Comparison of ENCODE assay signal across 23 cellular contexts in the genomic region with DNA sequence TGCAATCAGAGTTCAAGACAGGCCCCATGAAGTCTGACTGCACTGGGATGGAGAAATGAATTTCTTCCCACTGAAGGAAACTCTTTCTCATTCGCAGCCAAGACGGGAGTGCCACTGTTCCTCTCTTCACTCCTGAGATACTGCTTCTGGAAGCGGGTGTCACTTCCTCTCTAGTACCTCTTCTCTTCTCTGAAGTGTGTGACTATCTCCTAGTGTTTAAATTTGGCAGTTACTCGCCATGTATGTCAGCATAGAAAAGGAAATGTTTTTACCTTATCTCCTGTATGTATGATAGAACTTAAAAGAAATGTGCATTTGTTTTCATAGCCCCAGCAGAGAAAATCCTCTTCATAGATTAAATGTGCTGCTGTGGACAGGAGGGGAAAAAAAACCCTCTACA.
"Had no signal": no experiment of that assay in that cellular context is flagged by ENCODE, and none has a peak within 500 bp of the region (broad histone marks: within the 10 kb centered on the region; RNA-seq: fewer than 3 reads in every experiment).

No MANE protein-coding gene starts in this region.

- H3K36me3 ChIP-seq: ovary, uterus had no signal

- H3K4me1 ChIP-seq: ascending aorta, prostate gland, testis, uterus had no signal

- H3K9me3 ChIP-seq: ascending aorta, esophagus muscularis mucosa, gastrocnemius medialis, neutrophil, ovary, prostate gland, right atrium auricular region, spleen, testis, uterus had no signal

- H3K27me3 ChIP-seq: ascending aorta, brain microvascular endothelial cell, esophagus muscularis mucosa, gastrocnemius medialis, neutrophil, ovary, right atrium auricular region, spleen, testis, uterus had no signal

- H3K4me3 ChIP-seq: ascending aorta, esophagus muscularis mucosa, gastrocnemius medialis, ovary, prostate gland, right atrium auricular region, spleen, testis, uterus had no signal

- ATAC-seq: activated naive CD4-positive, alpha-beta T cell treated with anti-CD3 and anti-CD28 coated beads, Interleukin-2, amount 50 U/mL, for 72 hours; gastrocnemius medialis; left ventricle myocardium superior; natural killer cell; WTC11 had no signal

- H3K27ac ChIP-seq: ascending aorta, brain microvascular endothelial cell, esophagus muscularis mucosa, gastrocnemius medialis, neutrophil, ovary, prostate gland, right atrium auricular region, spleen, testis, uterus had no signal

- DNase-seq: activated T-cell treated with anti-CD3 and anti-CD28 coated beads, Interleukin-2, amount 50 U/mL, for 1 hour; brain microvascular endothelial cell; central memory CD4-positive, alpha-beta T cell; gastrocnemius medialis; head of caudate nucleus; hypothalamus; left ventricle myocardium superior; midbrain; natural killer cell; ovary; spleen; stimulated activated CD4-positive, alpha-beta T cell treated with anti-CD3 and anti-CD28 coated beads, Interleukin-4, amount 100 ng/mL, for 1 hour; stimulated activated naive CD4-positive, alpha-beta T cell; testis; trophoblast cell; uterus had no signal
